29 cellular contexts compared by ENCODE assay signal in genomic region chr12:3285570-3285969, GRCh38.
DNase-seq lines count a peak whose midpoint lies in the region; ATAC-seq, FAIRE-seq and TF ChIP-seq lines count a peak whose summit lies in the region.
"Had no signal": no experiment of that assay in that cellular context is flagged by ENCODE, and none has a peak within 500 bp of the region (broad histone marks: within the 10 kb centered on the region; RNA-seq: fewer than 3 reads in every experiment).

No MANE protein-coding gene starts in this region.

- no peaks in the 10 kb centered on the region for H3K4me1 ChIP-seq in kidney (ENCODE audit: control insufficient read depth in 1 of 2, insufficient read depth in 1 of 2, low read depth in 1 of 2, low read length in 2 of 2)
- H3K4me1 ChIP-seq: HAP-1, SJCRH30 had no signal

- no peaks in the 10 kb centered on the region for H3K4me1 Mint-ChIP-seq in activated naive CD8-positive, alpha-beta T cell treated with anti-CD3 and anti-CD28 coated beads, Interleukin-2, amount 10 ng/mL, durations not matched to agents 7 days and 5 days
- no peaks in the 10 kb centered on the region for H3K4me1 Mint-ChIP-seq in activated naive CD8-positive, alpha-beta T cell treated with anti-CD3 and anti-CD28 coated beads, Interleukin-2, amount 50 U/mL, for 24 hours
- H3K4me1 Mint-ChIP-seq in brain, result peaks cover 55% of the 10 kb centered on the region
- no peaks in the 10 kb centered on the region for H3K4me1 Mint-ChIP-seq in activated CD8-positive, alpha-beta T cell treated with anti-CD3 and anti-CD28 coated beads, Interleukin-2, amount 10 ng/mL, durations not matched to agents 7 days and 5 days (ENCODE audit: low read depth)
- H3K4me1 Mint-ChIP-seq: CD4-positive, CD25-positive, alpha-beta regulatory T cell had no signal

- intact Hi-C loops in kidney (cut with DNase I), result no loop called here

- ATAC-seq in activated naive CD8-positive, alpha-beta T cell treated with anti-CD3 and anti-CD28 coated beads, Interleukin-2, amount 10 ng/mL, durations not matched to agents 7 days and 5 days (ENCODE audit: low read depth), result no peak
- ATAC-seq in activated naive CD8-positive, alpha-beta T cell treated with anti-CD3 and anti-CD28 coated beads, Interleukin-2, amount 50 U/mL, for 24 hours, result no peak
- no peak for ATAC-seq in activated CD8-positive, alpha-beta T cell treated with anti-CD3 and anti-CD28 coated beads, Interleukin-2, amount 10 ng/mL, durations not matched to agents 7 days and 5 days
- ATAC-seq in HG03571 (IDR thresholded peaks at IDR 0.05; ENCODE audit: unreplicated experiment), result no peak
- ATAC-seq: Right ventricle myocardium inferior had no signal

- no peak for TF ChIP-seq CTCF in brain (conservative IDR thresholded peaks at IDR 0.05)
- TF ChIP-seq CTCF in kidney (IDR thresholded peaks at IDR 0.05; ENCODE audit: borderline replicate concordance, extremely low read depth, insufficient read depth), result no peak

- CTCF ChIA-PET in activated CD8-positive, alpha-beta T cell treated with anti-CD3 and anti-CD28 coated beads, Interleukin-2, amount 10 ng/mL, durations not matched to agents 7 days and 5 days (lab: Charles Lee), result no interaction called here

- no peaks in the 10 kb centered on the region for H3K9me3 ChIP-seq in kidney (ENCODE audit: control insufficient read depth in 1 of 2, low read length in 2 of 2)
- H3K9me3 ChIP-seq: BE2C, HAP-1, SJCRH30 had no signal

- no peak overlapping the region for H3K4me3 ChIP-seq in kidney (ENCODE audit: low read length in 2 of 2)
- H3K4me3 ChIP-seq: HAP-1, PC-9, SJCRH30 had no signal

- H3K9me3 Mint-ChIP-seq in activated naive CD8-positive, alpha-beta T cell treated with anti-CD3 and anti-CD28 coated beads, Interleukin-2, amount 10 ng/mL, durations not matched to agents 7 days and 5 days, result no peaks in the 10 kb centered on the region
- H3K9me3 Mint-ChIP-seq in activated naive CD8-positive, alpha-beta T cell treated with anti-CD3 and anti-CD28 coated beads, Interleukin-2, amount 50 U/mL, for 24 hours, result no peaks in the 10 kb centered on the region
- H3K9me3 Mint-ChIP-seq in brain, result no peaks in the 10 kb centered on the region
- no peaks in the 10 kb centered on the region for H3K9me3 Mint-ChIP-seq in activated CD8-positive, alpha-beta T cell treated with anti-CD3 and anti-CD28 coated beads, Interleukin-2, amount 10 ng/mL, durations not matched to agents 7 days and 5 days (ENCODE audit: insufficient read depth)
- H3K9me3 Mint-ChIP-seq: CD4-positive, CD25-positive, alpha-beta regulatory T cell; IgD-negative memory B cell had no signal

- no peak overlapping the region for H3K4me3 Mint-ChIP-seq in activated naive CD8-positive, alpha-beta T cell treated with anti-CD3 and anti-CD28 coated beads, Interleukin-2, amount 10 ng/mL, durations not matched to agents 7 days and 5 days
- H3K4me3 Mint-ChIP-seq in activated naive CD8-positive, alpha-beta T cell treated with anti-CD3 and anti-CD28 coated beads, Interleukin-2, amount 50 U/mL, for 24 hours, result no peak overlapping the region
- H3K4me3 Mint-ChIP-seq in brain, result no peak overlapping the region
- no peak overlapping the region for H3K4me3 Mint-ChIP-seq in activated CD8-positive, alpha-beta T cell treated with anti-CD3 and anti-CD28 coated beads, Interleukin-2, amount 10 ng/mL, durations not matched to agents 7 days and 5 days
- H3K4me3 Mint-ChIP-seq: CD4-positive, CD25-positive, alpha-beta regulatory T cell; IgD-negative memory B cell had no signal

- H3K36me3 Mint-ChIP-seq in activated naive CD8-positive, alpha-beta T cell treated with anti-CD3 and anti-CD28 coated beads, Interleukin-2, amount 10 ng/mL, durations not matched to agents 7 days and 5 days, result no peaks in the 10 kb centered on the region
- no peaks in the 10 kb centered on the region for H3K36me3 Mint-ChIP-seq in activated naive CD8-positive, alpha-beta T cell treated with anti-CD3 and anti-CD28 coated beads, Interleukin-2, amount 50 U/mL, for 24 hours (ENCODE audit: low read depth)
- H3K36me3 Mint-ChIP-seq in brain, result no peaks in the 10 kb centered on the region
- no peaks in the 10 kb centered on the region for H3K36me3 Mint-ChIP-seq in activated CD8-positive, alpha-beta T cell treated with anti-CD3 and anti-CD28 coated beads, Interleukin-2, amount 10 ng/mL, durations not matched to agents 7 days and 5 days (ENCODE audit: low read depth)
- H3K36me3 Mint-ChIP-seq: CD4-positive, CD25-positive, alpha-beta regulatory T cell had no signal

- H3K27me3 Mint-ChIP-seq in activated naive CD8-positive, alpha-beta T cell treated with anti-CD3 and anti-CD28 coated beads, Interleukin-2, amount 10 ng/mL, durations not matched to agents 7 days and 5 days, result no peaks in the 10 kb centered on the region
- peaks cover 3% of the 10 kb centered on the region for H3K27me3 Mint-ChIP-seq in activated naive CD8-positive, alpha-beta T cell treated with anti-CD3 and anti-CD28 coated beads, Interleukin-2, amount 50 U/mL, for 24 hours
- H3K27me3 Mint-ChIP-seq in brain, result peaks cover 4% of the 10 kb centered on the region
- no peaks in the 10 kb centered on the region for H3K27me3 Mint-ChIP-seq in activated CD8-positive, alpha-beta T cell treated with anti-CD3 and anti-CD28 coated beads, Interleukin-2, amount 10 ng/mL, durations not matched to agents 7 days and 5 days (ENCODE audit: low read depth)
- H3K27me3 Mint-ChIP-seq: CD4-positive, CD25-positive, alpha-beta regulatory T cell had no signal

- POLR2A ChIA-PET in activated naive CD8-positive, alpha-beta T cell treated with anti-CD3 and anti-CD28 coated beads, Interleukin-2, amount 10 ng/mL, durations not matched to agents 7 days and 5 days (lab: Charles Lee), result no interaction called here
- POLR2A ChIA-PET in activated CD8-positive, alpha-beta T cell treated with anti-CD3 and anti-CD28 coated beads, Interleukin-2, amount 10 ng/mL, durations not matched to agents 7 days and 5 days (lab: Charles Lee), result no interaction called here

- H3K27ac ChIP-seq in kidney (ENCODE audit: low read depth in 2 of 2, low read length in 2 of 2), result no peak overlapping the region
- H3K27ac ChIP-seq: 22Rv1, HL-60, KMS-11, PC-9, SJCRH30 had no signal

- peaks cover 29 to 51% of the 10 kb centered on the region in 2 donors for H3K36me3 ChIP-seq in kidney (ENCODE audit: control insufficient read depth in 1 of 2, insufficient read depth in 2 of 2, low read length in 2 of 2)
- H3K36me3 ChIP-seq: HAP-1 had no signal

- DNase-seq in NCI-H1417 (lab: John Stamatoyannopoulos, UW) (peak in 2 of 3 experiments; percentile 36 to 60), NCI-H1417 treated with DMSO at 0.1 percent for 48 hours (lab: John Stamatoyannopoulos, UW) (no peak), kidney (no peak)
- DNase-seq in activated naive CD8-positive, alpha-beta T cell treated with anti-CD3 and anti-CD28 coated beads, Interleukin-2, amount 10 ng/mL, durations not matched to agents 7 days and 5 days, result no peak
- DNase-seq in activated naive CD8-positive, alpha-beta T cell treated with anti-CD3 and anti-CD28 coated beads, Interleukin-2, amount 50 U/mL, for 24 hours, result no peak
- DNase-seq in activated CD8-positive, alpha-beta T cell treated with anti-CD3 and anti-CD28 coated beads, Interleukin-2, amount 10 ng/mL, durations not matched to agents 7 days and 5 days, result no peak
- DNase-seq: ACHN; BE2C; CD4-positive, CD25-positive, alpha-beta regulatory T cell; COR-L47; DMS53; MM.1S; NCI-H187 treated with DMSO at 0.1 percent for 48 hours; NCI-H2171 treated with DMSO at 0.1 percent for 48 hours; NCI-H446; NCI-H524 treated with DMSO at 0.1 percent for 48 hours; NCI-H82; NK-92 treated with Interleukin-12 subunit alpha and Interleukin-12 subunit beta, amount 100 ng/mL, for 24 hours; PC-9; SJCRH30 had no signal

- FAIRE-seq in kidney (lab: Jason Lieb, UNC), result no peak
- FAIRE-seq: GM18507 had no signal

- peak overlapping the region; percentile 48 for H3K27ac Mint-ChIP-seq in activated naive CD8-positive, alpha-beta T cell treated with anti-CD3 and anti-CD28 coated beads, Interleukin-2, amount 10 ng/mL, durations not matched to agents 7 days and 5 days
- H3K27ac Mint-ChIP-seq in activated naive CD8-positive, alpha-beta T cell treated with anti-CD3 and anti-CD28 coated beads, Interleukin-2, amount 50 U/mL, for 24 hours, result no peak overlapping the region
- H3K27ac Mint-ChIP-seq in brain, result peak overlapping the region in 3 of 5 experiments; percentile 42 to 76 (median 69)
- H3K27ac Mint-ChIP-seq in activated CD8-positive, alpha-beta T cell treated with anti-CD3 and anti-CD28 coated beads, Interleukin-2, amount 10 ng/mL, durations not matched to agents 7 days and 5 days, result no peak overlapping the region
- H3K27ac Mint-ChIP-seq: IgD-negative memory B cell had no signal

- H3K9ac ChIP-seq in kidney (ENCODE audit: low read length in 2 of 2), result no peak overlapping the region
- H3K9ac ChIP-seq: KMS-11 had no signal

Comparison
In these comparisons a context has a peak if more than half of its experiments do, and no peak if none do; other contexts are left out.
1. DNase-seq: peak in NCI-H1417 (2 of 3); none in NCI-H1417 treated with DMSO at 0.1 percent for 48 hours (single experiment), activated naive CD8-positive, alpha-beta T cell treated with anti-CD3 and anti-CD28 coated beads, Interleukin-2, amount 10 ng/mL, durations not matched to agents 7 days and 5 days (single experiment), activated naive CD8-positive, alpha-beta T cell treated with anti-CD3 and anti-CD28 coated beads, Interleukin-2, amount 50 U/mL, for 24 hours (single experiment), activated CD8-positive, alpha-beta T cell treated with anti-CD3 and anti-CD28 coated beads, Interleukin-2, amount 10 ng/mL, durations not matched to agents 7 days and 5 days (single experiment) and kidney (single experiment).
2. H3K27ac Mint-ChIP-seq: peak in activated naive CD8-positive, alpha-beta T cell treated with anti-CD3 and anti-CD28 coated beads, Interleukin-2, amount 10 ng/mL, durations not matched to agents 7 days and 5 days (single experiment) and brain (3 of 5); none in activated naive CD8-positive, alpha-beta T cell treated with anti-CD3 and anti-CD28 coated beads, Interleukin-2, amount 50 U/mL, for 24 hours (single experiment) and activated CD8-positive, alpha-beta T cell treated with anti-CD3 and anti-CD28 coated beads, Interleukin-2, amount 10 ng/mL, durations not matched to agents 7 days and 5 days (single experiment).